ENCODE assay signal across 16 cellular contexts in the genomic region with DNA sequence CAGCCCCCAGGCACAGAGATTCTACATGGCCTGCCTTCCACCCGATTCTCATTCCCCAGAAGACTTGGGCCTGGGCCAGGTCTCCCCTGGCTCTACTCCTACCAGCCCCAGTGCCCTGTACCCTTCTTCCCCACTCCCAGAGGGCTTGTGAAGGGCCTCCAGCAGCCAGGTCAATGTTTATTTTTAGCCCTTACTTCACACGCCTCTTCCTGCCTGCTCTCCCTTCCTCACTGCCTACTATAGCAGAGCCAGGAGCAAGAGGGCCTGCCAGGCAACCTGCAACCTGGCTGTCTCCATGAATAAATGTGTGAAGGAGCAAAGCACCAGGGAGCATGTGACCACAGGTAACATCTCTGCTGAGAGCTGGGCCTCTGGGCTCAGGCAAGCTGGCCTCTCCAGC. TPM values are rescaled to one million over a fixed set of nuclear protein-coding genes. Genes with fewer than 3 reads are reported as not detected.
DNase-seq lines count a peak whose midpoint lies in the region; ATAC-seq and TF ChIP-seq lines count a peak whose summit lies in the region.
"Had no signal": no experiment of that assay in that cellular context is flagged by ENCODE, and none has a peak within 500 bp of the region (broad histone marks: within the 10 kb centered on the region; RNA-seq: fewer than 3 reads in every experiment).

No MANE protein-coding gene starts in this region.

- H3K9me3 ChIP-seq in MM.1S (replicated peaks; ENCODE audit: insufficient read depth, low read length) (no peaks in the 10 kb centered on the region), lower lobe of right lung (no peaks in the 10 kb centered on the region), gastroesophageal sphincter (no peaks in the 10 kb centered on the region)
- H3K9me3 ChIP-seq: SJCRH30 had no signal

- H3K27ac ChIP-seq in MM.1S (ENCODE audit: low read length) (no peak overlapping the region), lower lobe of right lung (no peak overlapping the region), gastroesophageal sphincter (no peak overlapping the region)
- H3K27ac ChIP-seq: SJCRH30 had no signal

- H3K27me3 ChIP-seq in MM.1S (replicated peaks; ENCODE audit: insufficient read depth, low read length) (0 out of 2 replicates have a peak, but pooled peaks cover 2% of the 10 kb centered on the region), lower lobe of right lung (ENCODE audit: low read depth) (no peaks in the 10 kb centered on the region), gastroesophageal sphincter (no peaks in the 10 kb centered on the region)
- H3K27me3 ChIP-seq: SJCRH30 had no signal

- no peaks in the 10 kb centered on the region for H4K20me1 ChIP-seq in MM.1S (ENCODE audit: insufficient read depth, low read length)

- WGBS in gastroesophageal sphincter (ENCODE audit: low coverage in 1 of 2), 2 donors = 45 to 78% methylated on average over 1 to 2 of the region's 2 CpGs

- H3K36me3 ChIP-seq in MM.1S (replicated peaks; ENCODE audit: insufficient read depth, low read length) = no peaks in the 10 kb centered on the region
- H3K36me3 ChIP-seq in lower lobe of right lung = no peaks in the 10 kb centered on the region
- no peaks in the 10 kb centered on the region for H3K36me3 ChIP-seq in gastroesophageal sphincter
- H3K36me3 ChIP-seq: SJCRH30 had no signal

- no peak for TF ChIP-seq POLR2A in gastroesophageal sphincter (IDR thresholded peaks at IDR 0.05)

- no peak for TF ChIP-seq CTCF in MM.1S (IDR thresholded peaks at IDR 0.05; ENCODE audit: low read length)
- no peak for TF ChIP-seq CTCF in lower lobe of right lung (IDR thresholded peaks at IDR 0.05)
- no peak for TF ChIP-seq CTCF in gastroesophageal sphincter (IDR thresholded peaks at IDR 0.05)

- no peaks in the 10 kb centered on the region for H3K79me2 ChIP-seq in MM.1S (ENCODE audit: low read length)

- DNase-seq in DMS153 treated with DMSO at 0.1 percent for 48 hours (lab: John Stamatoyannopoulos, UW; ENCODE audit: unreplicated experiment) (peak; percentile 11), MM.1S (no peak), cerebellar nuclear complex (lab: John Stamatoyannopoulos, UW) (peak; percentile 25 to 34), lower lobe of right lung (no peak), NCI-H1048 (lab: John Stamatoyannopoulos, UW) (no peak), NCI-H187 (lab: John Stamatoyannopoulos, UW) (no peak), NCI-H446 (lab: John Stamatoyannopoulos, UW) (no peak)
- DNase-seq: activated CD4-positive, alpha-beta memory T cell treated with anti-CD3 and anti-CD28 coated beads, Interleukin-2, amount 10 ng/mL, durations not matched to agents 7 days and 5 days; IMR-90; NCI-H1694; NCI-H748 treated with DMSO at 0.1 percent for 48 hours; occipital lobe; SJCRH30 had no signal

- no peaks in the 10 kb centered on the region for H3K9me2 ChIP-seq in MM.1S (replicated peaks; ENCODE audit: insufficient read depth, low read length)

- TF ChIP-seq EP300 in gastroesophageal sphincter (IDR thresholded peaks at IDR 0.05) = no peak

- peak; percentile 17 to 18 for ATAC-seq in lower lobe of right lung
- ATAC-seq in gastroesophageal sphincter = no peak
- ATAC-seq: activated T-helper 17 cell treated with anti-CD3 and anti-CD28 coated beads, Interleukin-2, amount 50 U/mL, for 72 hours; GM23338 had no signal

- no peak overlapping the region for H3K9ac ChIP-seq in MM.1S (ENCODE audit: low read length)

- peak overlapping the region; percentile 63 for H2AFZ ChIP-seq in MM.1S (ENCODE audit: low read length)
- H2AFZ ChIP-seq: GM23338 had no signal

- intact Hi-C loops in lower lobe of right lung (cut with DNase I) = no loop called here

- H3K4me3 ChIP-seq in MM.1S (ENCODE audit: low read length) = no peak overlapping the region; the same call in 1 of the 2 replicates
- no peak overlapping the region for H3K4me3 ChIP-seq in lower lobe of right lung
- H3K4me3 ChIP-seq in gastroesophageal sphincter = no peak overlapping the region
- H3K4me3 ChIP-seq: GM23338, SJCRH30 had no signal

- H3K4me1 ChIP-seq in MM.1S (ENCODE audit: low read length) (peaks cover 12% of the 10 kb centered on the region), lower lobe of right lung (no peaks in the 10 kb centered on the region), gastroesophageal sphincter (no peaks in the 10 kb centered on the region)
- H3K4me1 ChIP-seq: SJCRH30 had no signal

- peak overlapping the region; percentile 57 for H3K4me2 ChIP-seq in MM.1S (ENCODE audit: low read depth, low read length)
- H3K4me2 ChIP-seq: GM23338 had no signal

- no peaks in the 10 kb centered on the region for H3F3A ChIP-seq in MM.1S (ENCODE audit: insufficient read depth, low read length)

RNA-seq across cellular contexts. Expression of a gene that starts 26.4 kb away (rescaled TPM):
- total RNA-seq in lower lobe of right lung (83.4 TPM), gastroesophageal sphincter (10 to 100 TPM; 61.4 to 80.2 (median 71.5) TPM)

RNA-seq across cellular contexts. Expression of a gene that starts 41.5 kb away (rescaled TPM):
- total RNA-seq in lower lobe of right lung (17.5 TPM), gastroesophageal sphincter (1 to 10 TPM in 3 of 4 donors, under 1 TPM in 1; 0.89 to 7.3 (median 4.4) TPM)

RNA-seq across cellular contexts. Expression of a gene that starts 41.6 kb away (rescaled TPM):
- total RNA-seq in lower lobe of right lung = 42.9 TPM
- 10 to 100 TPM; 18.5 to 31.2 (median 21.8) TPM for total RNA-seq in gastroesophageal sphincter

Comparison
In these comparisons a context has a peak if more than half of its experiments do, and no peak if none do; other contexts are left out.
1. DNase-seq: peak in DMS153 treated with DMSO at 0.1 percent for 48 hours (single experiment) and cerebellar nuclear complex (2 of 2); none in MM.1S (single experiment), lower lobe of right lung (single experiment), NCI-H1048 (single experiment), NCI-H187 (0 of 2) and NCI-H446 (0 of 2).